14 cellular contexts compared by ENCODE assay signal in the genomic region with DNA sequence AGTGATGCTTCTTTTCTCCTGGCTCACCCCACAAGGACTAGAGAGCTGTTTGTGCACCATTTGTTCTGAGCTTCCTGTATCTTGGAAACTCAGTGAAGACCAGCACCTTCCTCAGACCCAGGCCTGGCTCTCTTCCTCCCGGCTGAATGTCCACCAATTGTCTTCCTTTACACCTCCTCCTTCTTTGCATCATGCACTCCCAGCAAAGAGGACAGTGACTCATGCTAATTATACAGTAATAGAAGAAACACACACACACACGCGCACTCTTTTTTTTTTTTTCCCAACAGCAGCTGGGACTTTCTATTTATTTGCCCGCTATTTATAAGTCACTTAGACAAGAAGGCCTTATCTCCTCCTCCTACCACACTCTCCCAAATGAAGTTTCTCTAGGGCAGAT.
A peak's percentile ranks its signal among the peaks of the same experiment; 100 is the strongest.
DNase-seq lines count a peak whose midpoint lies in the region; ATAC-seq and TF ChIP-seq lines count a peak whose summit lies in the region.
"Had no signal": no experiment of that assay in that cellular context is flagged by ENCODE, and none has a peak within 500 bp of the region (broad histone marks: within the 10 kb centered on the region; RNA-seq: fewer than 3 reads in every experiment).

No MANE protein-coding gene starts in this region.

- H3K27ac ChIP-seq in cardiac muscle cell = peak overlapping the region; percentile 83
- H3K27ac ChIP-seq: right lobe of liver, thoracic aorta had no signal

- peaks cover 56% of the 10 kb centered on the region for H3K4me1 ChIP-seq in cardiac muscle cell (ENCODE audit: low read depth)
- H3K4me1 ChIP-seq: right lobe of liver had no signal

- no peak for TF ChIP-seq CTCF in cardiac muscle cell (IDR thresholded peaks at IDR 0.05; ENCODE audit: low read depth, low read length)

- CTCF ChIA-PET in activated CD4-positive, alpha-beta T cell treated with anti-CD3 and anti-CD28 coated beads, Interleukin-2, amount 10 ng/mL, durations not matched to agents 7 days and 5 days (lab: Charles Lee) = no interaction called here

- POLR2A ChIA-PET in activated CD4-positive, alpha-beta T cell treated with anti-CD3 and anti-CD28 coated beads, Interleukin-2, amount 10 ng/mL, durations not matched to agents 7 days and 5 days (lab: Charles Lee) = no interaction called here

- no peaks in the 10 kb centered on the region for H3K27me3 Mint-ChIP-seq in activated CD4-positive, alpha-beta T cell treated with anti-CD3 and anti-CD28 coated beads, Interleukin-2, amount 10 ng/mL, durations not matched to agents 7 days and 5 days
- H3K27me3 Mint-ChIP-seq: activated T-cell treated with anti-CD3 and anti-CD28 coated beads, Interleukin-2, amount 50 U/mL, for 24 hours had no signal

- H3K9me3 Mint-ChIP-seq in activated CD4-positive, alpha-beta T cell treated with anti-CD3 and anti-CD28 coated beads, Interleukin-2, amount 10 ng/mL, durations not matched to agents 7 days and 5 days = no peaks in the 10 kb centered on the region
- H3K9me3 Mint-ChIP-seq: activated T-cell treated with anti-CD3 and anti-CD28 coated beads, Interleukin-2, amount 50 U/mL, for 24 hours; endodermal cell; H9 had no signal

- H3K27ac Mint-ChIP-seq in activated CD4-positive, alpha-beta T cell treated with anti-CD3 and anti-CD28 coated beads, Interleukin-2, amount 10 ng/mL, durations not matched to agents 7 days and 5 days = no peak overlapping the region
- H3K27ac Mint-ChIP-seq: activated T-cell treated with anti-CD3 and anti-CD28 coated beads, Interleukin-2, amount 50 U/mL, for 24 hours; endodermal cell; H9 had no signal

- H3K27me3 ChIP-seq in cardiac muscle cell = no peaks in the 10 kb centered on the region
- H3K27me3 ChIP-seq: right lobe of liver had no signal

- DNase-seq in DMS153 (lab: John Stamatoyannopoulos, UW) = peak; percentile 43
- DNase-seq in DMS153 treated with DMSO at 0.1 percent for 48 hours (lab: John Stamatoyannopoulos, UW; ENCODE audit: unreplicated experiment) = no peak
- peak; percentile 17 for DNase-seq in NCI-H748 treated with DMSO at 0.1 percent for 48 hours (lab: John Stamatoyannopoulos, UW)
- DNase-seq in cardiac muscle cell (ENCODE audit: low read depth in 1 of 2, low spot score in 1 of 2) = peak in 1 of 2 donors; percentile 44
- DNase-seq in posterior cingulate gyrus = peak in 7 of 10 donors; percentile 10 to 81 (median 28)
- DNase-seq in activated CD4-positive, alpha-beta T cell treated with anti-CD3 and anti-CD28 coated beads, Interleukin-2, amount 10 ng/mL, durations not matched to agents 7 days and 5 days = no peak
- DNase-seq in HPDE6-E6E7 (ENCODE audit: extremely low spot score) = no peak
- DNase-seq: activated T-cell treated with anti-CD3 and anti-CD28 coated beads, Interleukin-2, amount 50 U/mL, for 24 hours; DMS79; endodermal cell; H9 had no signal

- H3K4me3 ChIP-seq in cardiac muscle cell = no peak overlapping the region
- H3K4me3 ChIP-seq: right lobe of liver, thoracic aorta had no signal

- no peak for ATAC-seq in esophagus mucosa
- ATAC-seq: right lobe of liver had no signal

- H3K36me3 Mint-ChIP-seq in activated CD4-positive, alpha-beta T cell treated with anti-CD3 and anti-CD28 coated beads, Interleukin-2, amount 10 ng/mL, durations not matched to agents 7 days and 5 days (ENCODE audit: low read depth) = no peaks in the 10 kb centered on the region

- intact Hi-C loops in posterior cingulate gyrus (cut with DNase I) = loop anchor here (10.0 kb wide), 1 partner anchor 166 kb away; no protein-coding TSS in a partner anchor

- no peaks in the 10 kb centered on the region for H3K4me1 Mint-ChIP-seq in activated CD4-positive, alpha-beta T cell treated with anti-CD3 and anti-CD28 coated beads, Interleukin-2, amount 10 ng/mL, durations not matched to agents 7 days and 5 days
- H3K4me1 Mint-ChIP-seq: H9 had no signal

- no peaks in the 10 kb centered on the region for H3K9me3 ChIP-seq in cardiac muscle cell (ENCODE audit: low read depth)
- H3K9me3 ChIP-seq: right lobe of liver, thoracic aorta had no signal

- no peaks in the 10 kb centered on the region for H3K36me3 ChIP-seq in cardiac muscle cell
- H3K36me3 ChIP-seq: right lobe of liver, thoracic aorta had no signal

- H3K4me3 Mint-ChIP-seq in activated CD4-positive, alpha-beta T cell treated with anti-CD3 and anti-CD28 coated beads, Interleukin-2, amount 10 ng/mL, durations not matched to agents 7 days and 5 days = no peak overlapping the region
- H3K4me3 Mint-ChIP-seq: activated T-cell treated with anti-CD3 and anti-CD28 coated beads, Interleukin-2, amount 50 U/mL, for 24 hours; endodermal cell; H9 had no signal

Comparison
In these comparisons a context has a peak if more than half of its experiments do, and no peak if none do; other contexts are left out.
1. DNase-seq: peak in DMS153 (single experiment), NCI-H748 treated with DMSO at 0.1 percent for 48 hours (single experiment) and posterior cingulate gyrus (7 of 10); none in DMS153 treated with DMSO at 0.1 percent for 48 hours (single experiment), activated CD4-positive, alpha-beta T cell treated with anti-CD3 and anti-CD28 coated beads, Interleukin-2, amount 10 ng/mL, durations not matched to agents 7 days and 5 days (single experiment) and HPDE6-E6E7 (single experiment).